1 cellular context compared by ENCODE assay signal in the genomic region with DNA sequence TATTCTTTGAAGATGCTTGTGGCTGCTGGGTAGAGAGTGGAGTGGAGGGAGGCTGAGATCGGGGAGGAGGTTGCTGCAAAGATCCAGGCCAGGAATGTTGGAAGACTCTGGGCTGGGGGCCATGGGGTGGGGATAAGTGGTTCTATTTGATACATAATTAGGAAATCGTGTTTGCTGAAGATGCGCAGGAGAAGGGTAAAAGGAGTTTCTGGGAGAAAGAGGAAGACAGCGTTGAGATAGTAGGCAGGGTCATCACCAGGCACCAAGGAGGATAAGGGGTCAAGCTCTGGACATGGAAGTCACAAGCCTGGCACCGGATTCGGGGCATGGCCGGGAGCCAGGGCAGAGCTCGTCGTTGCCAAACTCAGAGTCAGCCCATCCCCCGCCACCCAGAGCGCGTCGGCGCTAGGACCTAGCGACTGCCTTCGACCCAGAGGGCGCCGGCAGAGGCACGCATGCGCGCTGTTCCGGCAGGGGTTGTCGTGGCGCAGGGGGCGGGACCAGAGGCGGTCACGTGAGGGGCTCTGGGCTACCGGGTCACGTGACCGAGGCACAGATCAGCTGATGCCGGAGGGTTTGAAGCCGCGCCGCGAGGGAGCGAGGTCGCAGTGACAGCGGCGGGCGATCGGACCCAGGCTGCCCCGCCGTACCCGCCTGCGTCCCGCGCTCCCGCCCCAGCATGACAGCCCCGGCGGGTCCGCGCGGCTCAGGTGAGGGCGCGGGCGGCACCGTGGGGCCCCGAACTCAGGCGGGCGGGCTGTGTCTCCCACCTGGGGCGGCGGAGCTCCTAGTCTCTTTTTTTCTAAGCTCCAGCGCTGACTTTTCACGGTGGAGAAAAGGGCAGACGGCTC.
TF ChIP-seq lines count a peak whose summit lies in the region.

A gene (plus strand): TSS at position 553 of the 851 bp plus-strand sequence. CDS start 127 bp downstream, at position 680.

TF ChIP-seq in WTC11, 78 proteins besides CTCF, POLR2A, EP300 and RAD21 (continued from another document):
- TF ChIP-seq CBFB (CRISPR knock-in tag; IDR thresholded peaks at IDR 0.05; ENCODE audit: low read depth) (no peak), ZNF219 (CRISPR knock-in tag; IDR thresholded peaks at IDR 0.05; ENCODE audit: borderline replicate concordance) (no peak)
